In genomic region chr3:42581400-42581708, GRCh38 we compare ENCODE assay signal across 8 cellular contexts. TPM values are rescaled to one million over a fixed set of nuclear protein-coding genes. Genes with fewer than 3 reads are reported as not detected.
DNase-seq lines count a peak whose midpoint lies in the region; ATAC-seq and TF ChIP-seq lines count a peak whose summit lies in the region.

No MANE protein-coding gene starts in this region.

- no peaks in the 10 kb centered on the region for H3K9me3 ChIP-seq in SJCRH30 (replicated peaks)
- no peaks in the 10 kb centered on the region for H3K9me3 ChIP-seq in sigmoid colon

- TF ChIP-seq CTCF in fibroblast of mammary gland (conservative IDR thresholded peaks at IDR 0.05; ENCODE audit: control insufficient read depth, insufficient read depth, low read depth, low read length) (no peak), sigmoid colon (IDR thresholded peaks at IDR 0.05) (no peak), GM13976 (IDR thresholded peaks at IDR 0.05; ENCODE audit: borderline replicate concordance, control extremely low read depth, extremely low read depth, insufficient read depth, missing control alignments) (no peak)

- in situ Hi-C loops in GM13976 (cut with MboI; ENCODE audit: low sequenced_read_pairs, unreplicated experiment), result no loop called here

- H3K27ac ChIP-seq in SJCRH30 (peak overlapping the region; percentile 78), sigmoid colon (peak overlapping the region; percentile 87 to 93 (median 90))

- 0 to 1% methylated on average over 11 of the region's 11 CpGs for WGBS in sigmoid colon, 2 donors

- H3K4me1 ChIP-seq in SJCRH30 (no peaks in the 10 kb centered on the region), sigmoid colon (peaks cover 0 to 26% (median 20%) of the 10 kb centered on the region in 4 donors)

- intact Hi-C loops in sigmoid colon (cut with DNase I), result loop anchor here (5.0 kb wide), 3 partner anchors 71 to 251 kb away; partner anchors contain the start of gene ZBTB47

- H3K4me3 ChIP-seq in H7 (ENCODE audit: insufficient read depth, low read depth, low read length) (peak overlapping the region; percentile 88), SJCRH30 (peak overlapping the region; percentile 99), fibroblast of mammary gland (ENCODE audit: control insufficient read depth, low read depth, low read length) (peak overlapping the region; percentile 71), sigmoid colon (peak overlapping the region; percentile 56 to 97 (median 86))

- no peak for ATAC-seq in GM21619 (IDR thresholded peaks at IDR 0.05; ENCODE audit: unreplicated experiment)

- H3K36me3 ChIP-seq in H7 (replicated peaks; ENCODE audit: control insufficient read depth, insufficient read depth, low read length) (no peaks in the 10 kb centered on the region), SJCRH30 (no peaks in the 10 kb centered on the region), sigmoid colon (peaks cover 0 to 6% (median 0%) of the 10 kb centered on the region in 4 donors)

- no peak for TF ChIP-seq EP300 in sigmoid colon (IDR thresholded peaks at IDR 0.05)

- DNase-seq in H7, result no peak
- DNase-seq in SJCRH30, result no peak
- peak; percentile 13 for DNase-seq in fibroblast of mammary gland (ENCODE audit: low read depth)
- no peak for DNase-seq in sigmoid colon
- no peak for DNase-seq in activated CD4-positive, CD25-positive, alpha-beta regulatory T cell (lab: John Stamatoyannopoulos, UW)
- no peak for DNase-seq in hepatic stellate cell (ENCODE audit: low spot score)
- no peak for DNase-seq in GM13976 (ENCODE audit: low spot score)

- TF ChIP-seq POLR2A in sigmoid colon (IDR thresholded peaks at IDR 0.05), result no peak

- H3K27me3 ChIP-seq in H7 (ENCODE audit: control insufficient read depth, insufficient read depth, low read length) (no peaks in the 10 kb centered on the region), SJCRH30 (no peaks in the 10 kb centered on the region), sigmoid colon (no peaks in the 10 kb centered on the region)

RNA-seq across cellular contexts. Expression of gene SEC22C, which starts 0.4 kb away (rescaled TPM):
- total RNA-seq in H7 (2014; rRNA removed; shearing (Covaris generic)), result 53.0 and 57.3 TPM in 2 replicates
- total RNA-seq in SJCRH30 (2014; rRNA removed; shearing (Covaris generic)), result 24.8 and 27.2 TPM in 2 replicates
- total RNA-seq in sigmoid colon, result 10 to 100 TPM; 48.5 to 89.2 (median 57.2) TPM
- polyA plus RNA-seq in sigmoid colon, result 10 to 100 TPM in 2 of 3 donors, 1 to 10 TPM in 1; 8.4 to 18.2 (median 11.3) TPM

RNA-seq across cellular contexts. Expression of gene SS18L2, which starts 9.3 kb away (rescaled TPM):
- total RNA-seq in H7 (2014; rRNA removed; shearing (Covaris generic)), result 56.9 and 58.9 TPM in 2 replicates
- total RNA-seq in SJCRH30 (2014; rRNA removed; shearing (Covaris generic)), result 36.6 and 38.5 TPM in 2 replicates
- 10 to 100 TPM in 2 of 4 donors, 1 to 10 TPM in 2; 9.1 to 27.0 (median 12.8) TPM for total RNA-seq in sigmoid colon
- polyA plus RNA-seq in sigmoid colon, result 10 to 100 TPM; 36.6 to 67.3 (median 41.5) TPM

RNA-seq across cellular contexts. Expression of gene NKTR, which starts 19.1 kb away (rescaled TPM):
- 21.3 and 44.8 TPM in 2 replicates for total RNA-seq in H7 (2014; rRNA removed; shearing (Covaris generic))
- 25.9 and 40.6 TPM in 2 replicates for total RNA-seq in SJCRH30 (2014; rRNA removed; shearing (Covaris generic))
- 100 to 1,000 TPM in 1 of 4 donors, 10 to 100 TPM in 3; 81.3 to 130 (median 84.4) TPM for total RNA-seq in sigmoid colon
- polyA plus RNA-seq in sigmoid colon, result 10 to 100 TPM in 1 of 3 donors, 1 to 10 TPM in 2; 1.8 to 27.9 (median 2.5) TPM
